ENCODE assay signal across 8 cellular contexts in genomic region chr15:62164500-62165028, GRCh38. TPM values are rescaled to one million over a fixed set of nuclear protein-coding genes. Genes with fewer than 3 reads are reported as not detected.
DNase-seq lines count a peak whose midpoint lies in the region; ATAC-seq and TF ChIP-seq lines count a peak whose summit lies in the region.

No MANE protein-coding gene starts in this region.

- H4K20me1 ChIP-seq in GM23248 (ENCODE audit: insufficient read depth) = no peaks in the 10 kb centered on the region

- H3K79me2 ChIP-seq in GM23248 (ENCODE audit: insufficient read depth) = no peaks in the 10 kb centered on the region

- peak overlapping the region; percentile 33; the same call in 1 of the 2 replicates for H3K4me3 ChIP-seq in GM23248
- H3K4me3 ChIP-seq in heart left ventricle = peak overlapping the region; percentile 41 to 73 (median 57)
- peak overlapping the region in 3 of 4 donors; percentile 30 to 46 (median 41) for H3K4me3 ChIP-seq in sigmoid colon

- peak in 2 of 4 donors; percentile 33 to 41 for ATAC-seq in heart left ventricle
- ATAC-seq in HG03565 (IDR thresholded peaks at IDR 0.05; ENCODE audit: unreplicated experiment) = no peak
- ATAC-seq in GM19463 (IDR thresholded peaks at IDR 0.05; ENCODE audit: unreplicated experiment) = no peak

- H3K4me2 ChIP-seq in GM23248 (ENCODE audit: unreplicated experiment) = no peak overlapping the region

- intact Hi-C loops in heart left ventricle (cut with DNase I) (loop anchor here in 4 of 10 donors (2.0 to 10.0 kb wide), 5 partner anchors 37 to 97 kb away; partner anchors contain the start of gene C2CD4A (in 1 of the 4)), sigmoid colon (cut with DNase I) (no loop called here)

- no peak overlapping the region for H3K27ac ChIP-seq in GM23248
- peak overlapping the region in 11 of 12 donors; percentile 53 to 83 (median 79) for H3K27ac ChIP-seq in heart left ventricle
- peak overlapping the region in 2 of 4 donors; percentile 18 to 55 for H3K27ac ChIP-seq in sigmoid colon

- H3K4me1 ChIP-seq in GM23248 (ENCODE audit: insufficient read depth) (no peaks in the 10 kb centered on the region), heart left ventricle (peaks cover 0 to 23% (median 8%) of the 10 kb centered on the region in 12 donors), sigmoid colon (peaks cover 0 to 17% (median 15%) of the 10 kb centered on the region in 4 donors)

- 2 to 4% methylated on average over 42 to 44 of the region's 76 CpGs for WGBS in GM23248 (ENCODE audit: low coverage in 1 of 2, low lambda C conversion rate in 2 of 2, missing lambda C conversion rate in 2 of 2), 2 experiments
- 0 to 2% (median 1%) methylated on average over 12 to 76 of the region's 76 CpGs for WGBS in heart left ventricle, 4 donors
- 1 to 2% methylated on average over 76 of the region's 76 CpGs for WGBS in sigmoid colon, 2 donors

- TF ChIP-seq POLR2A in heart left ventricle (IDR thresholded peaks at IDR 0.05) (no peak), sigmoid colon (IDR thresholded peaks at IDR 0.05) (no peak)

- H3K9ac ChIP-seq in GM23248 = no peak overlapping the region

- H3K36me3 ChIP-seq in GM23248 (ENCODE audit: low read depth) (no peaks in the 10 kb centered on the region), heart left ventricle (no peaks in the 10 kb centered on the region), sigmoid colon (no peaks in the 10 kb centered on the region)

- no peaks in the 10 kb centered on the region for H3F3A ChIP-seq in GM23248 (ENCODE audit: insufficient read depth)

- peak overlapping the region; percentile 39; the same call in 1 of the 2 replicates for H2AFZ ChIP-seq in GM23248

- H3K9me2 ChIP-seq in GM23248 (ENCODE audit: insufficient read depth) = no peaks in the 10 kb centered on the region

- no peak for TF ChIP-seq EP300 in sigmoid colon (IDR thresholded peaks at IDR 0.05)

- in situ Hi-C loops in GM23248 (cut with MboI) = no loop called here

- peaks cover 49% of the 10 kb centered on the region for H3K27me3 ChIP-seq in GM23248 (replicated peaks; ENCODE audit: insufficient read depth)
- peaks cover 0 to 56% (median 28%) of the 10 kb centered on the region in 9 donors for H3K27me3 ChIP-seq in heart left ventricle
- peaks cover 21 to 63% (median 40%) of the 10 kb centered on the region in 3 donors for H3K27me3 ChIP-seq in sigmoid colon

- no peak for TF ChIP-seq CTCF in heart left ventricle (IDR thresholded peaks at IDR 0.05)
- TF ChIP-seq CTCF in sigmoid colon (IDR thresholded peaks at IDR 0.05) = no peak

- DNase-seq in GM23248 (peak; percentile 23), heart left ventricle (peak in 4 of 5 donors; percentile 21 to 65 (median 28)), sigmoid colon (no peak), NCI-H1436 (lab: John Stamatoyannopoulos, UW) (no peak), NCI-H524 treated with DMSO at 0.1 percent for 48 hours (lab: John Stamatoyannopoulos, UW) (no peak)
- peak; percentile 18 to 26 for DNase-seq in activated CD4-positive, alpha-beta T cell treated with anti-CD3 and anti-CD28 coated beads, Interleukin-2, amount 50 U/mL, for 48 hours

- H3K9me3 ChIP-seq in GM23248 (ENCODE audit: low read depth) (no peaks in the 10 kb centered on the region), heart left ventricle (no peaks in the 10 kb centered on the region), sigmoid colon (no peaks in the 10 kb centered on the region)

RNA-seq across cellular contexts. Expression of gene C2CD4B, which starts 0.5 kb away (rescaled TPM):
- total RNA-seq in GM23248 (2014; rRNA removed; shearing (Covaris generic)) = not detected in 2 replicates
- polyA plus RNA-seq in GM23248 (2016; fragmentation: Nextera tagmentation; extraction: Ambion mirVana) (not detected in 2 replicates), heart left ventricle (1 to 10 TPM in 1 of 2 donors, under 1 TPM in 1; 0.65 to 1.3 TPM), sigmoid colon (1 to 10 TPM in 2 of 3 donors, under 1 TPM in 1; 0.60 to 1.7 (median 1.2) TPM)
- total RNA-seq in heart left ventricle (1 to 10 TPM in 7 of 9 donors, under 1 TPM in 2; 0.65 to 8.4 (median 2.3) TPM), sigmoid colon (1 to 10 TPM in 3 of 4 donors, not detected in 1; 1.2 to 4.6 (median 1.8) TPM)

Comparison
In these comparisons a context has a peak if more than half of its experiments do, and no peak if none do; other contexts are left out.
1. DNase-seq: peak in GM23248 (single experiment), activated CD4-positive, alpha-beta T cell treated with anti-CD3 and anti-CD28 coated beads, Interleukin-2, amount 50 U/mL, for 48 hours (2 of 2) and heart left ventricle (4 of 5); none in sigmoid colon (single experiment), NCI-H1436 (single experiment) and NCI-H524 treated with DMSO at 0.1 percent for 48 hours (single experiment).
2. Peak in every context shown above with its lines, with median percentiles within 50 percentile points of each other: H3K4me3 ChIP-seq.